In the genomic region with DNA sequence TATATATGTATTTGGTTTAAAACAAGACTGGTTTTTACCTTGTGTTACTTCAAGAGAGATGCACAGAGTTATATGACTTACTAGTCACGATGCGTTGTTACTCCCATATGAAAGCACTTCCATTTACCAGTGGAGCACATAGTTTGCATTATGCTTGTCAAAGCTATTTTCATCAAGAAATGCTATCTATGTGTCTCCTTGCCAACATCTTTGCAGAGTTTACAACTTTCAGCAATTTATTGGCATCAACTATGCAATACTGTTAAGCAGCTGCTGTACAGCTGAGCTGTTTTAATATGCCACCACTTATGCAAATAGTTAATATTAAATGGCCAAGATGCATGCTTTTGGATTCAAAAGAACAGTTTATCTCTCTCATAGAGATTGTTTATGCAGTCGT, we compare ENCODE assay signal across 26 cellular contexts.
"Had no signal": no experiment of that assay in that cellular context is flagged by ENCODE, and none has a peak within 500 bp of the region (broad histone marks: within the 10 kb centered on the region; RNA-seq: fewer than 3 reads in every experiment).

No MANE protein-coding gene starts in this region.

- DNase-seq: activated CD4-positive, alpha-beta memory T cell treated with anti-CD3 and anti-CD28 coated beads, Interleukin-2, amount 10 ng/mL, durations not matched to agents 7 days and 5 days; activated CD4-positive, alpha-beta T cell treated with anti-CD3 and anti-CD28 coated beads for 4 hours; activated CD4-positive, alpha-beta T cell treated with anti-CD3 and anti-CD28 coated beads, Interleukin-2, amount 10 ng/mL, durations not matched to agents 7 days and 5 days; activated CD4-positive, alpha-beta T cell treated with anti-CD3 and anti-CD28 coated beads, Interleukin-2, amount 50 U/mL, for 4 hours; activated CD4-positive, CD25-positive, alpha-beta regulatory T cell; activated CD4-positive, CD25-positive, alpha-beta regulatory T cell treated with anti-CD3 and anti-CD28 coated beads, Interleukin-2, amount 50 U/mL, for 72 hours; activated CD8-positive, alpha-beta memory T cell treated with anti-CD3 and anti-CD28 coated beads, Interleukin-2, amount 50 U/mL, for 48 hours; activated gamma-delta T cell; activated naive CD4-positive, alpha-beta T cell; activated naive CD4-positive, alpha-beta T cell treated with anti-CD3 and anti-CD28 coated beads, Interleukin-2, amount 10 ng/mL, durations not matched to agents 7 days and 5 days; activated naive CD8-positive, alpha-beta T cell treated with anti-CD3 and anti-CD28 coated beads, Interleukin-2, amount 10 ng/mL, durations not matched to agents 7 days and 5 days; activated T-cell treated with anti-CD3 and anti-CD28 coated beads for 4 hours; activated T-cell treated with anti-CD3 and anti-CD28 coated beads, Interleukin-2, amount 50 U/mL, for 24 hours; activated T-cell treated with anti-CD3 and anti-CD28 coated beads, Interleukin-2, amount 50 U/mL, for 72 hours; dorsolateral prefrontal cortex; effector memory CD4-positive, alpha-beta T cell; endodermal cell; foreskin melanocyte; heart right ventricle; T-helper 2 cell had no signal

- H3K4me3 ChIP-seq: ascending aorta, breast epithelium, cardiac muscle cell, coronary artery, dorsolateral prefrontal cortex, gastroesophageal sphincter, heart right ventricle, hepatocyte had no signal
